ENCODE assay signal across 8 cellular contexts in genomic region chr20:843908-844307, GRCh38. TPM values are rescaled to one million over a fixed set of nuclear protein-coding genes. Genes with fewer than 3 reads are reported as not detected.
A peak's percentile ranks its signal among the peaks of the same experiment; 100 is the strongest.
DNase-seq lines count a peak whose midpoint lies in the region; ATAC-seq and TF ChIP-seq lines count a peak whose summit lies in the region.

No MANE protein-coding gene starts in this region.

- ATAC-seq in HG02870 (IDR thresholded peaks at IDR 0.05; ENCODE audit: unreplicated experiment) = no peak

- peaks cover 5% of the 10 kb centered on the region; the same call in 1 of the 2 replicates for H3K27me3 ChIP-seq in DOHH2 (ENCODE audit: control insufficient read depth, low read length)
- no peaks in the 10 kb centered on the region for H3K27me3 ChIP-seq in OCI-LY1 (ENCODE audit: insufficient read depth, low read length)
- no peaks in the 10 kb centered on the region for H3K27me3 ChIP-seq in prostate gland (replicated peaks; ENCODE audit: insufficient read depth)
- no peaks in the 10 kb centered on the region for H3K27me3 ChIP-seq in Karpas-422 (ENCODE audit: low read length)

- H3K27ac ChIP-seq in DOHH2 (ENCODE audit: low read depth, low read length) (no peak overlapping the region), OCI-LY1 (ENCODE audit: low read depth, low read length, poor library complexity, severe bottlenecking) (no peak overlapping the region), epithelial cell of prostate (peak overlapping the region; percentile 89), prostate gland (peak overlapping the region; percentile 87 to 92), Karpas-422 (ENCODE audit: low read length) (no peak overlapping the region)

- H3K9ac ChIP-seq in OCI-LY1 (ENCODE audit: low read length) = no peak overlapping the region
- H3K9ac ChIP-seq in Karpas-422 (ENCODE audit: low read length) = no peak overlapping the region

- DNase-seq in epithelial cell of prostate (ENCODE audit: low read depth, low spot score) = no peak
- peak; percentile 21 for DNase-seq in prostate gland (ENCODE audit: low spot score)
- DNase-seq in Karpas-422 = no peak
- DNase-seq in NCI-H748 (lab: John Stamatoyannopoulos, UW; ENCODE audit: unreplicated experiment) = no peak
- no peak for DNase-seq in NAMALWA (ENCODE audit: low spot score)

- H3K9me3 ChIP-seq in DOHH2 (ENCODE audit: control insufficient read depth, insufficient read depth, low read length) (no peaks in the 10 kb centered on the region), OCI-LY1 (ENCODE audit: low read length) (no peaks in the 10 kb centered on the region), prostate gland (no peaks in the 10 kb centered on the region), Karpas-422 (ENCODE audit: low read length) (no peaks in the 10 kb centered on the region)

- peak overlapping the region; percentile 100 for H3K4me2 ChIP-seq in DOHH2 (ENCODE audit: low read length)
- H3K4me2 ChIP-seq in OCI-LY1 (ENCODE audit: low read length) = 0 out of 2 replicates have a peak overlapping the region, but pooled peaks have one; percentile 62
- no peak overlapping the region for H3K4me2 ChIP-seq in Karpas-422 (ENCODE audit: low read depth, low read length, poor library complexity, severe bottlenecking)

- TF ChIP-seq POLR2A in prostate gland (IDR thresholded peaks at IDR 0.05) = no peak

- H3F3A ChIP-seq in DOHH2 (ENCODE audit: control insufficient read depth, insufficient read depth) = peaks cover 10% of the 10 kb centered on the region
- no peaks in the 10 kb centered on the region for H3F3A ChIP-seq in OCI-LY1 (ENCODE audit: insufficient read depth, low read length)

- 49% methylated on average over 9 of the region's 9 CpGs for WGBS in prostate gland

- H3K9me2 ChIP-seq in DOHH2 (replicated peaks; ENCODE audit: control insufficient read depth, low read length) = no peaks in the 10 kb centered on the region
- H3K9me2 ChIP-seq in OCI-LY1 (ENCODE audit: low read depth, low read length) = no peaks in the 10 kb centered on the region
- no peaks in the 10 kb centered on the region for H3K9me2 ChIP-seq in Karpas-422 (replicated peaks; ENCODE audit: insufficient read depth, low read length)

- H3K36me3 ChIP-seq in DOHH2 (ENCODE audit: control insufficient read depth, low read length) (peaks cover 22% of the 10 kb centered on the region), OCI-LY1 (ENCODE audit: insufficient read depth, low read length) (no peaks in the 10 kb centered on the region), prostate gland (no peaks in the 10 kb centered on the region), Karpas-422 (ENCODE audit: insufficient read depth, low read length) (no peaks in the 10 kb centered on the region)

- TF ChIP-seq CTCF in DOHH2 (IDR thresholded peaks at IDR 0.05; ENCODE audit: low read depth, low read length, poor library complexity, severe bottlenecking) = no peak
- TF ChIP-seq CTCF in OCI-LY1 (IDR thresholded peaks at IDR 0.05; ENCODE audit: low read length) = no peak
- no peak for TF ChIP-seq CTCF in prostate gland (IDR thresholded peaks at IDR 0.05)

- H2AFZ ChIP-seq in OCI-LY1 (ENCODE audit: low read length) (no peak overlapping the region), Karpas-422 (ENCODE audit: low read length) (no peak overlapping the region)

- H3K4me1 ChIP-seq in DOHH2 (ENCODE audit: control insufficient read depth, low read length) (peaks cover 61% of the 10 kb centered on the region), OCI-LY1 (ENCODE audit: insufficient read depth, low read length, severe bottlenecking) (peaks cover 54% of the 10 kb centered on the region), prostate gland (replicated peaks) (peaks cover 17% of the 10 kb centered on the region), Karpas-422 (ENCODE audit: low read length) (peaks cover 17% of the 10 kb centered on the region)

- H3K79me2 ChIP-seq in DOHH2 (ENCODE audit: control insufficient read depth, low read length) = peaks cover 56% of the 10 kb centered on the region
- H3K79me2 ChIP-seq in OCI-LY1 (ENCODE audit: insufficient read depth, low read length) = no peaks in the 10 kb centered on the region
- no peaks in the 10 kb centered on the region for H3K79me2 ChIP-seq in Karpas-422 (ENCODE audit: low read length)

- intact Hi-C loops in prostate gland (cut with DNase I) = loop anchor here (10.0 kb wide), 1 partner anchor 189 kb away; the partner anchor contains the start of gene SRXN1

- peak overlapping the region; percentile 87; the same call in 1 of the 2 replicates for H3K4me3 ChIP-seq in DOHH2 (ENCODE audit: low read length)
- no peak overlapping the region for H3K4me3 ChIP-seq in OCI-LY1 (ENCODE audit: low read depth, low read length, poor library complexity, severe bottlenecking)
- H3K4me3 ChIP-seq in prostate gland = no peak overlapping the region
- H3K4me3 ChIP-seq in Karpas-422 (ENCODE audit: low read length) = no peak overlapping the region

- H4K20me1 ChIP-seq in DOHH2 (ENCODE audit: control insufficient read depth, insufficient read depth, low read depth, low read length) (peaks cover 4% of the 10 kb centered on the region; the same call in 1 of the 2 replicates), OCI-LY1 (ENCODE audit: insufficient read depth, low read length) (no peaks in the 10 kb centered on the region), Karpas-422 (ENCODE audit: insufficient read depth, low read depth, low read length) (peaks cover 7% of the 10 kb centered on the region; the same call in 1 of the 2 replicates)

RNA-seq across cellular contexts. Expression of gene FAM110A, which starts 10.4 kb away (rescaled TPM):
- total RNA-seq in prostate gland = 10 to 100 TPM; 15.5 to 33.0 TPM
- 0.89 and 3.1 TPM in 2 replicates for total RNA-seq in Karpas-422 (2014; rRNA removed; shearing (Covaris generic); ENCODE audit: low replicate concordance)

Comparison
In these comparisons a context has a peak if more than half of its experiments do, and no peak if none do; other contexts are left out.
1. H3K27ac ChIP-seq: peak in epithelial cell of prostate (single experiment) and prostate gland (2 of 2); none in DOHH2 (single experiment), OCI-LY1 (single experiment) and Karpas-422 (single experiment).